1 cellular context compared by ENCODE assay signal in the genomic region with DNA sequence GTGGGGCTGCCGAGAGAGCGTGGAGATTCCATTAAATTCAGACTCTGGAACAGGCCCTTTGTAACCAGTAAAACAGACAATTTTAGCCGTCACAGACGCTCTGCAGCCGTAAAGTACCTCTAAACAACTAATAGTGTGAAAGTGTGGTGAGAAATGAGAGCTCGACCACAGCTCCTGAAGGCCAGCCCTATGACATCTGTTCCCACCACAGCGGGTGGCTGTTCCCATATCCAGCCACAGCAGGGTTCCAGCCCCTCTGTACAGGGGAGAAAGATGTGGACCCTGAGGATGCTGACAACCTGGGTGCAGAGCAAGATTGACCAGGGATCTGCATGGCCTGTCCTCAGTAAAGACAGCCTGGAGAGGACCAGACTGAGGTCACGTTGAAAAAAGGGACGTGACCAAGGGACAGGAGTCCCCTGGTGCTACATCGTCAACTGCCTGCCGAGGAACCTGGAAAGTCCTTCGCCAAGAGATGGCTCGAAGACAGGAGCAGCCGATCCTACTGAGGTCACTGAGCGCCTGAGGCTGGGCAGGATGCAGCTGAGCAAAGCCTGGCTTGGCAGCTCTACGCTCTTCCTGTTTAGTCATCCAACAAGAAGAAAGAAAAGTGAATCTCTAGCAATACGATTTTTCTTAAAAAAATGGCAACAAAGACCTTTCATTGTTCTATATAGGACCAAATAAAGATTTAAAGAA.
TF ChIP-seq lines count a peak whose summit lies in the region.

No MANE protein-coding gene starts in this region.

TF ChIP-seq in H1, 55 proteins besides CTCF, POLR2A, EP300 and RAD21:
- TF ChIP-seq KDM1A (IDR thresholded peaks at IDR 0.05; ENCODE audit: borderline replicate concordance, low read length), result no peak
- no peak for TF ChIP-seq JUN (IDR thresholded peaks at IDR 0.05; ENCODE audit: low read depth, low read length)
- TF ChIP-seq KDM4A (IDR thresholded peaks at IDR 0.05; ENCODE audit: low read depth, low read length, severe bottlenecking), result no peak
- no peak for TF ChIP-seq TEAD4 (IDR thresholded peaks at IDR 0.05; ENCODE audit: low read depth, low read length)
- no peak for TF ChIP-seq SRF (IDR thresholded peaks at IDR 0.05; ENCODE audit: low read depth, low read length)
- no peak for TF ChIP-seq RNF2 (IDR thresholded peaks at IDR 0.05; ENCODE audit: borderline replicate concordance, low read depth, low read length, missing control alignments, poor library complexity, severe bottlenecking)
- TF ChIP-seq CREB1 (IDR thresholded peaks at IDR 0.05), result no peak
- TF ChIP-seq TBP (IDR thresholded peaks at IDR 0.05; ENCODE audit: low read depth, low read length), result no peak
- TF ChIP-seq, protein P1, sequence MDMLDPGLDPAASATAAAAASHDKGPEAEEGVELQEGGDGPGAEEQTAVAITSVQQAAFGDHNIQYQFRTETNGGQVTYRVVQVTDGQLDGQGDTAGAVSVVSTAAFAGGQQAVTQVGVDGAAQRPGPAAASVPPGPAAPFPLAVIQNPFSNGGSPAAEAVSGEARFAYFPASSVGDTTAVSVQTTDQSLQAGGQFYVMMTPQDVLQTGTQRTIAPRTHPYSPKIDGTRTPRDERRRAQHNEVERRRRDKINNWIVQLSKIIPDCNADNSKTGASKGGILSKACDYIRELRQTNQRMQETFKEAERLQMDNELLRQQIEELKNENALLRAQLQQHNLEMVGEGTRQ (IDR thresholded peaks at IDR 0.05; ENCODE audit: low read length), result no peak
- TF ChIP-seq RBBP5 (IDR thresholded peaks at IDR 0.05; ENCODE audit: borderline replicate concordance, low read depth, low read length), result no peak
- TF ChIP-seq NRF1 (IDR thresholded peaks at IDR 0.05; ENCODE audit: low read depth, low read length), result no peak
- TF ChIP-seq HDAC2 (IDR thresholded peaks at IDR 0.05; ENCODE audit: borderline replicate concordance in 1 of 2, low read depth in 2 of 2, low read length in 2 of 2), result no peak
- no peak for TF ChIP-seq BCL11A (IDR thresholded peaks at IDR 0.05; ENCODE audit: low read depth in 2 of 2, low read length in 2 of 2)
- TF ChIP-seq CHD1 (IDR thresholded peaks at IDR 0.05; ENCODE audit: low read depth, low read length), result no peak
- no peak for TF ChIP-seq EZH2 (IDR thresholded peaks at IDR 0.05; ENCODE audit: low read depth, low read length, severe bottlenecking)
- TF ChIP-seq KDM5A (IDR thresholded peaks at IDR 0.05; ENCODE audit: low read length), result no peak
